Comparison of ENCODE assay signal across 28 cellular contexts in genomic region chr22:17810570-17811116, GRCh38.
"Had no signal": no experiment of that assay in that cellular context is flagged by ENCODE, and none has a peak within 500 bp of the region (broad histone marks: within the 10 kb centered on the region; RNA-seq: fewer than 3 reads in every experiment).

No MANE protein-coding gene starts in this region.

- H3K27me3 ChIP-seq: brain microvascular endothelial cell, gastroesophageal sphincter, ovary, testis, transverse colon had no signal

- DNase-seq: activated CD4-positive, alpha-beta memory T cell treated with anti-CD3 and anti-CD28 coated beads, Interleukin-2, amount 10 ng/mL, durations not matched to agents 7 days and 5 days; activated CD4-positive, alpha-beta T cell treated with anti-CD3 and anti-CD28 coated beads, Interleukin-2, amount 10 ng/mL, durations not matched to agents 24 days and 14 days; activated CD4-positive, CD25-positive, alpha-beta regulatory T cell treated with anti-CD3 and anti-CD28 coated beads, Interleukin-2, amount 50 U/mL, for 72 hours; activated CD8-positive, alpha-beta memory T cell treated with anti-CD3 and anti-CD28 coated beads, Interleukin-2, amount 50 U/mL, for 48 hours; activated gamma-delta T cell treated with Interleukin-2 at 50 U/mL for 16 hours; activated naive CD4-positive, alpha-beta T cell treated with anti-CD3 and anti-CD28 coated beads, Interleukin-2, amount 50 U/mL, for 16 hours; activated T-cell treated with anti-CD3 and anti-CD28 coated beads, Interleukin-2, amount 50 U/mL, for 24 hours; amniotic stem cell; brain microvascular endothelial cell; effector CD8-positive, alpha-beta T cell; hypothalamus; immature natural killer cell; kidney; mesendoderm; ovary; stimulated activated CD4-positive, alpha-beta T cell treated with anti-CD3 and anti-CD28 coated beads, Interleukin-1b, Interleukin-23, amount 100 ng/mL, for 48 hours; stimulated activated naive CD4-positive, alpha-beta T cell treated with Interleukin-2 at 50 U/mL for 16 hours; T-helper 17 cell; T1000; testis; transverse colon had no signal

- H3K4me2 ChIP-seq: smooth muscle cell had no signal

- H3K27ac Mint-ChIP-seq: activated CD4-positive, alpha-beta memory T cell treated with anti-CD3 and anti-CD28 coated beads, Interleukin-2, amount 10 ng/mL, durations not matched to agents 7 days and 5 days; activated CD4-positive, alpha-beta T cell treated with anti-CD3 and anti-CD28 coated beads, Interleukin-2, amount 10 ng/mL, durations not matched to agents 24 days and 14 days; activated T-cell treated with anti-CD3 and anti-CD28 coated beads, Interleukin-2, amount 50 U/mL, for 24 hours; activated T-helper 17 cell treated with anti-CD3 and anti-CD28 coated beads, Interleukin-2, amount 50 U/mL, for 72 hours; immature natural killer cell; nephron; T-helper 17 cell had no signal

- H3K9me3 ChIP-seq: gastroesophageal sphincter, ovary, prostate gland, testis, transverse colon had no signal

- H3K4me3 Mint-ChIP-seq: activated CD4-positive, alpha-beta memory T cell treated with anti-CD3 and anti-CD28 coated beads, Interleukin-2, amount 10 ng/mL, durations not matched to agents 7 days and 5 days; activated CD4-positive, alpha-beta T cell treated with anti-CD3 and anti-CD28 coated beads, Interleukin-2, amount 10 ng/mL, durations not matched to agents 24 days and 14 days; activated T-cell treated with anti-CD3 and anti-CD28 coated beads, Interleukin-2, amount 50 U/mL, for 24 hours; activated T-helper 17 cell treated with anti-CD3 and anti-CD28 coated beads, Interleukin-2, amount 50 U/mL, for 72 hours; immature natural killer cell; nephron; T-helper 17 cell had no signal

- H3K4me1 Mint-ChIP-seq: activated CD4-positive, alpha-beta memory T cell treated with anti-CD3 and anti-CD28 coated beads, Interleukin-2, amount 10 ng/mL, durations not matched to agents 7 days and 5 days; activated CD4-positive, alpha-beta T cell treated with anti-CD3 and anti-CD28 coated beads, Interleukin-2, amount 10 ng/mL, durations not matched to agents 24 days and 14 days; activated T-helper 17 cell treated with anti-CD3 and anti-CD28 coated beads, Interleukin-2, amount 50 U/mL, for 72 hours; immature natural killer cell; T-helper 17 cell had no signal

- H3K27me3 Mint-ChIP-seq: activated CD4-positive, alpha-beta memory T cell treated with anti-CD3 and anti-CD28 coated beads, Interleukin-2, amount 10 ng/mL, durations not matched to agents 7 days and 5 days; activated CD4-positive, alpha-beta T cell treated with anti-CD3 and anti-CD28 coated beads, Interleukin-2, amount 10 ng/mL, durations not matched to agents 24 days and 14 days; activated T-cell treated with anti-CD3 and anti-CD28 coated beads, Interleukin-2, amount 50 U/mL, for 24 hours; activated T-helper 17 cell treated with anti-CD3 and anti-CD28 coated beads, Interleukin-2, amount 50 U/mL, for 72 hours; T-helper 17 cell had no signal

- H3K27ac ChIP-seq: brain microvascular endothelial cell, gastroesophageal sphincter, ovary, prostate gland, testis had no signal

- ATAC-seq: activated T-helper 17 cell treated with anti-CD3 and anti-CD28 coated beads, Interleukin-2, amount 50 U/mL, for 72 hours; gastroesophageal sphincter; left lobe of liver; T-helper 17 cell had no signal

- H3K4me3 ChIP-seq: gastroesophageal sphincter, lung, ovary, prostate gland, smooth muscle cell, testis, transverse colon had no signal

- H3K4me1 ChIP-seq: gastroesophageal sphincter, prostate gland, testis had no signal

- H3K9me3 Mint-ChIP-seq: activated CD4-positive, alpha-beta memory T cell treated with anti-CD3 and anti-CD28 coated beads, Interleukin-2, amount 10 ng/mL, durations not matched to agents 7 days and 5 days; activated CD4-positive, alpha-beta T cell treated with anti-CD3 and anti-CD28 coated beads, Interleukin-2, amount 10 ng/mL, durations not matched to agents 24 days and 14 days; activated T-cell treated with anti-CD3 and anti-CD28 coated beads, Interleukin-2, amount 50 U/mL, for 24 hours; activated T-helper 17 cell treated with anti-CD3 and anti-CD28 coated beads, Interleukin-2, amount 50 U/mL, for 72 hours; immature natural killer cell; nephron had no signal
